Comparison of ENCODE assay signal across 22 cellular contexts in genomic region chr12:78818487-78818886, GRCh38. TPM values are rescaled to one million over a fixed set of nuclear protein-coding genes. Genes with fewer than 3 reads are reported as not detected.
"Had no signal": no experiment of that assay in that cellular context is flagged by ENCODE, and none has a peak within 500 bp of the region (broad histone marks: within the 10 kb centered on the region; RNA-seq: fewer than 3 reads in every experiment).

No MANE protein-coding gene starts in this region.

- DNase-seq: activated CD4-positive, alpha-beta T cell treated with anti-CD3 and anti-CD28 coated beads, Interleukin-2, amount 50 U/mL, for 1 hour; activated CD8-positive, alpha-beta T cell treated with anti-CD3 and anti-CD28 coated beads, Interleukin-2, amount 10 ng/mL, durations not matched to agents 7 days and 5 days; aorta; dermis blood vessel endothelial cell; effector CD8-positive, alpha-beta T cell; foreskin keratinocyte; left cardiac atrium; naive B cell; occipital lobe; sigmoid colon; stimulated activated CD4-positive, alpha-beta T cell treated with anti-CD3 and anti-CD28 coated beads, Interleukin-15, amount 100 ng/mL, for 24 hours; stomach; T-helper 2 cell had no signal

- H3K27ac ChIP-seq: foreskin keratinocyte, sigmoid colon, stomach, suprapubic skin, tibial nerve had no signal

- ATAC-seq: activated CD4-positive, CD25-positive, alpha-beta regulatory T cell treated with anti-CD3 and anti-CD28 coated beads, Interleukin-2, amount 50 U/mL, for 24 hours; activated CD8-positive, alpha-beta T cell treated with anti-CD3 and anti-CD28 coated beads, Interleukin-2, amount 10 ng/mL, durations not matched to agents 7 days and 5 days; activated naive CD4-positive, alpha-beta T cell treated with anti-CD3 and anti-CD28 coated beads, Interleukin-2, amount 50 U/mL, for 72 hours; foreskin keratinocyte; left cardiac atrium; stimulated activated memory B cell treated with anti-CD40 and anti-IgM and Interleukin-4, amounts not matched to agents 10 μg/mL and 1 μg/mL and 100 μg/mL, for 72 hours had no signal

- H3K4me3 Mint-ChIP-seq: activated CD8-positive, alpha-beta T cell treated with anti-CD3 and anti-CD28 coated beads, Interleukin-2, amount 10 ng/mL, durations not matched to agents 7 days and 5 days; brain; memory B cell; naive B cell; stimulated activated memory B cell treated with anti-CD40 and anti-IgM and Interleukin-4, amounts not matched to agents 10 μg/mL and 1 μg/mL and 100 μg/mL, for 72 hours had no signal

- H3K4me3 ChIP-seq: sigmoid colon, smooth muscle cell, stomach, suprapubic skin, tibial nerve had no signal

- H3K27me3 Mint-ChIP-seq: brain; memory B cell; naive B cell; stimulated activated memory B cell treated with anti-CD40 and anti-IgM and Interleukin-4, amounts not matched to agents 10 μg/mL and 1 μg/mL and 100 μg/mL, for 72 hours had no signal

- H3K36me3 ChIP-seq: sigmoid colon, stomach, suprapubic skin, tibial nerve had no signal

- H3K9me3 ChIP-seq: suprapubic skin had no signal

- H3K4me2 ChIP-seq: smooth muscle cell had no signal

- H3K4me1 Mint-ChIP-seq: brain; memory B cell; naive B cell; stimulated activated memory B cell treated with anti-CD40 and anti-IgM and Interleukin-4, amounts not matched to agents 10 μg/mL and 1 μg/mL and 100 μg/mL, for 72 hours had no signal

- H3K36me3 Mint-ChIP-seq: activated naive CD4-positive, alpha-beta T cell treated with anti-CD3 and anti-CD28 coated beads, Interleukin-2, amount 50 U/mL, for 72 hours; brain; memory B cell; naive B cell; stimulated activated memory B cell treated with anti-CD40 and anti-IgM and Interleukin-4, amounts not matched to agents 10 μg/mL and 1 μg/mL and 100 μg/mL, for 72 hours had no signal

- H3K9me3 Mint-ChIP-seq: stimulated activated memory B cell treated with anti-CD40 and anti-IgM and Interleukin-4, amounts not matched to agents 10 μg/mL and 1 μg/mL and 100 μg/mL, for 72 hours had no signal

- H3K27ac Mint-ChIP-seq: activated CD8-positive, alpha-beta T cell treated with anti-CD3 and anti-CD28 coated beads, Interleukin-2, amount 10 ng/mL, durations not matched to agents 7 days and 5 days; activated naive CD4-positive, alpha-beta T cell treated with anti-CD3 and anti-CD28 coated beads, Interleukin-2, amount 50 U/mL, for 72 hours; brain; memory B cell; naive B cell; stimulated activated memory B cell treated with anti-CD40 and anti-IgM and Interleukin-4, amounts not matched to agents 10 μg/mL and 1 μg/mL and 100 μg/mL, for 72 hours had no signal

- H3K4me1 ChIP-seq: foreskin keratinocyte, sigmoid colon, stomach, suprapubic skin, tibial nerve had no signal

- H3K27me3 ChIP-seq: foreskin keratinocyte, sigmoid colon, stomach, suprapubic skin, tibial nerve had no signal

RNA-seq across cellular contexts. Expression of gene SYT1, which starts 46.1 kb away (rescaled TPM):
- total RNA-seq: activated CD8-positive, alpha-beta T cell treated with anti-CD3 and anti-CD28 coated beads, Interleukin-2, amount 10 ng/mL, durations not matched to agents 7 days and 5 days; activated naive CD4-positive, alpha-beta T cell treated with anti-CD3 and anti-CD28 coated beads, Interleukin-2, amount 50 U/mL, for 72 hours; cardiac septum had no signal
